ENCODE assay signal across 1 cellular context in genomic region chr3:72270072-72270611, GRCh38.
A peak's percentile ranks its signal among the peaks of the same experiment; 100 is the strongest.
TF ChIP-seq lines count a peak whose summit lies in the region.

No MANE protein-coding gene starts in this region.

TF ChIP-seq in HepG2, 621 proteins besides CTCF, POLR2A, EP300 and RAD21 (continued from another document and continues in another):
- TF ChIP-seq IKZF5 (CRISPR knock-in tag; IDR thresholded peaks at IDR 0.05): 0 out of 2 replicates have a peak, but pooled peaks have one; percentile 49
- peak; percentile 53; the same call in 1 of the 2 replicates for TF ChIP-seq SOX5 (CRISPR knock-in tag; IDR thresholded peaks at IDR 0.05; ENCODE audit: borderline replicate concordance)
- peak; percentile 79; the same call in 1 of the 2 replicates for TF ChIP-seq THRA (CRISPR knock-in tag; IDR thresholded peaks at IDR 0.05; ENCODE audit: borderline replicate concordance)
- TF ChIP-seq BCL6 (CRISPR knock-in tag; IDR thresholded peaks at IDR 0.05): peak; percentile 53; the same call in 1 of the 2 replicates
- 0 out of 2 replicates have a peak, but pooled peaks have one; percentile 51 for TF ChIP-seq CBX5 (CRISPR knock-in tag; IDR thresholded peaks at IDR 0.05; ENCODE audit: borderline replicate concordance)
- peak; percentile 24; the same call in 1 of the 2 replicates for TF ChIP-seq ZNF768 (CRISPR knock-in tag; IDR thresholded peaks at IDR 0.05)
- no peak for TF ChIP-seq SMARCE1 (IDR thresholded peaks at IDR 0.05; ENCODE audit: borderline replicate concordance)
- TF ChIP-seq PRMT3 (CRISPR knock-in tag; IDR thresholded peaks at IDR 0.05; ENCODE audit: borderline replicate concordance, low read depth): no peak
- peak; percentile 39 to 67; a peak in 2 of 4 replicates for TF ChIP-seq NR2F1 (CRISPR knock-in tag; IDR thresholded peaks at IDR 0.05)
- TF ChIP-seq ZNF614 (CRISPR knock-in tag; IDR thresholded peaks at IDR 0.05; ENCODE audit: borderline replicate concordance): peak; percentile 64; the same call in 1 of the 2 replicates
- 0 out of 2 replicates have a peak, but pooled peaks have one; percentile 29 for TF ChIP-seq TGIF2 (CRISPR knock-in tag; IDR thresholded peaks at IDR 0.05)
- TF ChIP-seq HMG20B (CRISPR knock-in tag; conservative IDR thresholded peaks at IDR 0.05): no peak
- TF ChIP-seq HMG20A (CRISPR knock-in tag; IDR thresholded peaks at IDR 0.05; ENCODE audit: borderline replicate concordance): peak; percentile 82
- peak; percentile 34; the same call in 1 of the 2 replicates for TF ChIP-seq ZNF788 (CRISPR knock-in tag; IDR thresholded peaks at IDR 0.05; ENCODE audit: borderline replicate concordance)
- TF ChIP-seq ELF3 (CRISPR knock-in tag; IDR thresholded peaks at IDR 0.05): peak; percentile 61
- no peak for TF ChIP-seq ZNF839 (CRISPR knock-in tag; IDR thresholded peaks at IDR 0.05; ENCODE audit: borderline replicate concordance)
- TF ChIP-seq HDAC1 (CRISPR knock-in tag; IDR thresholded peaks at IDR 0.05): 0 out of 2 replicates have a peak, but pooled peaks have one; percentile 38
- 0 out of 2 replicates have a peak, but pooled peaks have one; percentile 33 for TF ChIP-seq HOXA5 (CRISPR knock-in tag; IDR thresholded peaks at IDR 0.05)
- no peak for TF ChIP-seq ZNF383 (CRISPR knock-in tag; IDR thresholded peaks at IDR 0.05; ENCODE audit: borderline replicate concordance)
- TF ChIP-seq SSRP1 (CRISPR knock-in tag; IDR thresholded peaks at IDR 0.05): no peak
- no peak for TF ChIP-seq TRIM22 (IDR thresholded peaks at IDR 0.05)
- TF ChIP-seq NFIC (IDR thresholded peaks at IDR 0.05; ENCODE audit: low read length): no peak
- no peak for TF ChIP-seq PHB2 (IDR thresholded peaks at IDR 0.05; ENCODE audit: partially characterized antibody)
- TF ChIP-seq XBP1 (CRISPR knock-in tag; IDR thresholded peaks at IDR 0.05): no peak
- no peak for TF ChIP-seq ZBTB1 (CRISPR knock-in tag; IDR thresholded peaks at IDR 0.05; ENCODE audit: borderline replicate concordance)
- TF ChIP-seq THAP11 (CRISPR knock-in tag; IDR thresholded peaks at IDR 0.05): peak; percentile 49; the same call in 1 of the 2 replicates
- TF ChIP-seq RFX5 (IDR thresholded peaks at IDR 0.05; ENCODE audit: low read depth, low read length): peak; percentile 43; the same call in 1 of the 2 replicates
- no peak for TF ChIP-seq TCF7L2 (IDR thresholded peaks at IDR 0.05; ENCODE audit: low read depth, low read length)
- no peak for TF ChIP-seq MTA3 (CRISPR knock-in tag; IDR thresholded peaks at IDR 0.05)
- no peak for TF ChIP-seq FUBP1 (CRISPR knock-in tag; IDR thresholded peaks at IDR 0.05; ENCODE audit: borderline replicate concordance)
- TF ChIP-seq HDAC2 (CRISPR knock-in tag; IDR thresholded peaks at IDR 0.05): peak; percentile 60; the same call in 1 of the 2 replicates
- peak; percentile 71 for TF ChIP-seq HNF1B (CRISPR knock-in tag; IDR thresholded peaks at IDR 0.05)
- peak; percentile 61; the same call in 1 of the 2 replicates for TF ChIP-seq RXRA (CRISPR knock-in tag; IDR thresholded peaks at IDR 0.05)
- TF ChIP-seq NFE2L2 (IDR thresholded peaks at IDR 0.05; ENCODE audit: low read length): no peak
- TF ChIP-seq NR2C2 (CRISPR knock-in tag; IDR thresholded peaks at IDR 0.05; ENCODE audit: borderline replicate concordance): peak; percentile 52; the same call in 1 of the 2 replicates
- no peak for TF ChIP-seq AGO1 (IDR thresholded peaks at IDR 0.05; ENCODE audit: low read depth, low read length, poor library complexity, severe bottlenecking)
- TF ChIP-seq BRCA1 (CRISPR knock-in tag; IDR thresholded peaks at IDR 0.05): no peak
- no peak for TF ChIP-seq FOXJ3 (CRISPR knock-in tag; IDR thresholded peaks at IDR 0.05; ENCODE audit: borderline replicate concordance)
- TF ChIP-seq ZNF841 (CRISPR knock-in tag; IDR thresholded peaks at IDR 0.05; ENCODE audit: borderline replicate concordance): no peak
- 0 out of 2 replicates have a peak, but pooled peaks have one; percentile 48 for TF ChIP-seq ZSCAN9 (CRISPR knock-in tag; IDR thresholded peaks at IDR 0.05; ENCODE audit: borderline replicate concordance)
- peak; percentile 83 to 98; a peak in 3 of 4 replicates for TF ChIP-seq ATF4 (CRISPR knock-in tag; IDR thresholded peaks at IDR 0.05)
- peak in 1 of 2 experiments; percentile 29; a peak in 1 of 4 replicates for TF ChIP-seq KLF16 (CRISPR knock-in tag; IDR thresholded peaks at IDR 0.05)
- TF ChIP-seq GATAD2A (CRISPR knock-in tag; IDR thresholded peaks at IDR 0.05): peak; percentile 81
- no peak for TF ChIP-seq IKZF1 (IDR thresholded peaks at IDR 0.05)
- 0 out of 2 replicates have a peak, but pooled peaks have one; percentile 56 for TF ChIP-seq ZNF501 (CRISPR knock-in tag; IDR thresholded peaks at IDR 0.05)
- no peak for TF ChIP-seq DMAP1 (CRISPR knock-in tag; IDR thresholded peaks at IDR 0.05)
- TF ChIP-seq KDM3A (CRISPR knock-in tag; IDR thresholded peaks at IDR 0.05; ENCODE audit: low read depth): peak; percentile 42; the same call in 1 of the 2 replicates
- no peak for TF ChIP-seq REST (IDR thresholded peaks at IDR 0.05; ENCODE audit: borderline replicate concordance in 1 of 2, low read depth in 1 of 2, low read length in 2 of 2)
- peak; percentile 80; the same call in 1 of the 2 replicates for TF ChIP-seq MAFG (CRISPR knock-in tag; IDR thresholded peaks at IDR 0.05)
- TF ChIP-seq SMC3 (IDR thresholded peaks at IDR 0.05; ENCODE audit: low read length): peak; percentile 9; the same call in 1 of the 2 replicates
- TF ChIP-seq ZGPAT (CRISPR knock-in tag; IDR thresholded peaks at IDR 0.05): peak; percentile 53; the same call in 1 of the 2 replicates
- TF ChIP-seq KDM2A (CRISPR knock-in tag; IDR thresholded peaks at IDR 0.05; ENCODE audit: borderline replicate concordance, low read depth): peak; percentile 40; the same call in 1 of the 2 replicates
- peak; percentile 42; the same call in 1 of the 2 replicates for TF ChIP-seq FOXO1 (CRISPR knock-in tag; IDR thresholded peaks at IDR 0.05)
